In genomic region chr16:30922420-30922959, GRCh38 we compare ENCODE assay signal across 8 cellular contexts. TPM values are rescaled to one million over a fixed set of nuclear protein-coding genes. Genes with fewer than 3 reads are reported as not detected.
DNase-seq lines count a peak whose midpoint lies in the region; ATAC-seq, FAIRE-seq and TF ChIP-seq lines count a peak whose summit lies in the region.

No MANE protein-coding gene starts in this region.

- H3K36me3 Mint-ChIP-seq in chondrocyte (ENCODE audit: low read depth) = peaks cover 4% of the 10 kb centered on the region

- peaks cover 29% of the 10 kb centered on the region for H3K4me1 Mint-ChIP-seq in chondrocyte (ENCODE audit: low read depth)

- peak; percentile 99 for FAIRE-seq in kidney (lab: Jason Lieb, UNC)

- intact Hi-C loops in kidney (cut with DNase I) = no loop called here

- peaks cover 2 to 4% of the 10 kb centered on the region in 2 donors for H3K4me1 ChIP-seq in kidney (ENCODE audit: control insufficient read depth in 1 of 2, insufficient read depth in 1 of 2, low read depth in 1 of 2, low read length in 2 of 2)

- peak overlapping the region; percentile 96 to 98 for H3K27ac ChIP-seq in kidney (ENCODE audit: low read depth in 2 of 2, low read length in 2 of 2)

- H3K4me3 ChIP-seq in AG09309 (ENCODE audit: control insufficient read depth, low read depth, low read length) (peak overlapping the region; percentile 89), kidney (ENCODE audit: low read length in 2 of 2) (peak overlapping the region; percentile 88 to 97)

- peak overlapping the region; percentile 34 to 87 for H3K9ac ChIP-seq in kidney (ENCODE audit: low read length in 2 of 2)

- no peaks in the 10 kb centered on the region for H3K36me3 ChIP-seq in kidney (ENCODE audit: control insufficient read depth in 1 of 2, insufficient read depth in 2 of 2, low read length in 2 of 2)

- peak overlapping the region; percentile 100 for H3K27ac Mint-ChIP-seq in chondrocyte (ENCODE audit: unreplicated experiment)

- DNase-seq in AG09309 (ENCODE audit: low read depth) (peak; percentile 98), NCI-H460 (ENCODE audit: extremely low read depth, low read depth) (peak; percentile 99), chondrocyte (ENCODE audit: low spot score) (peak; percentile 100), kidney (peak; percentile 100)
- peak; percentile 98 to 99 for DNase-seq in activated CD4-positive, alpha-beta T cell treated with anti-CD3 and anti-CD28 coated beads for 24 hours (ENCODE audit: low read depth in 2 of 2)
- peak; percentile 97 to 99 for DNase-seq in stimulated activated CD4-positive, alpha-beta T cell treated with anti-CD3 and anti-CD28 coated beads, Interleukin-15, amount 100 ng/mL, for 1 hour (ENCODE audit: low read depth in 1 of 2, low spot score in 1 of 2)

- peak overlapping the region; percentile 100 for H3K4me3 Mint-ChIP-seq in chondrocyte (ENCODE audit: unreplicated experiment)

- ATAC-seq in GM19043 (IDR thresholded peaks at IDR 0.05; ENCODE audit: low read depth, unreplicated experiment) = peak; percentile 66
- ATAC-seq in HG03432 (IDR thresholded peaks at IDR 0.05; ENCODE audit: unreplicated experiment) = peak; percentile 78

- no peaks in the 10 kb centered on the region for H3K9me3 Mint-ChIP-seq in chondrocyte (ENCODE audit: low read depth)

- H3K9me3 ChIP-seq in kidney (ENCODE audit: control insufficient read depth in 1 of 2, low read length in 2 of 2) = no peaks in the 10 kb centered on the region

- no peak for TF ChIP-seq CTCF in AG09309 (IDR thresholded peaks at IDR 0.05; ENCODE audit: control insufficient read depth, insufficient read depth, low read depth, low read length, missing control alignments)
- no peak for TF ChIP-seq CTCF in chondrocyte (IDR thresholded peaks at IDR 0.05)
- no peak for TF ChIP-seq CTCF in kidney (IDR thresholded peaks at IDR 0.05; ENCODE audit: borderline replicate concordance, extremely low read depth, insufficient read depth)

- no peaks in the 10 kb centered on the region for H3K27me3 Mint-ChIP-seq in chondrocyte (ENCODE audit: low read depth)

RNA-seq across cellular contexts. Expression of gene FBXL19, which starts 0.9 kb away (rescaled TPM):
- total RNA-seq in NCI-H460 (2014; rRNA removed; shearing (Covaris generic)) = 12.3 and 14.2 TPM in 2 replicates
- polyA plus RNA-seq in NCI-H460 (2014; cell fraction: nucleus; rRNA removed) = 16.4 and 19.5 TPM in 2 replicates
- total RNA-seq in chondrocyte (19.4 to 21.5 TPM (median 20.5 TPM) in 3 replicates), kidney (18.9 TPM)
- 7.4 TPM for polyA plus RNA-seq in kidney (ENCODE audit: insufficient read depth, low read depth, low replicate concordance)

RNA-seq across cellular contexts. Expression of gene CTF1, which starts 26.1 kb away (rescaled TPM):
- total RNA-seq in NCI-H460 (2014; rRNA removed; shearing (Covaris generic)) = 0.59 and 0.92 TPM in 2 replicates
- 0.32 and 0.65 TPM in 2 replicates for polyA plus RNA-seq in NCI-H460 (2014; cell fraction: nucleus; rRNA removed)
- 3.7 to 5.7 TPM (median 4.2 TPM) in 3 replicates for total RNA-seq in chondrocyte
- 7.3 TPM for total RNA-seq in kidney
- 13.0 TPM for polyA plus RNA-seq in kidney (ENCODE audit: insufficient read depth, low read depth, low replicate concordance)

RNA-seq across cellular contexts. Expression of gene ORAI3, which starts 26.4 kb away (rescaled TPM):
- 20.1 and 21.9 TPM in 2 replicates for total RNA-seq in NCI-H460 (2014; rRNA removed; shearing (Covaris generic))
- 12.5 and 13.1 TPM in 2 replicates for polyA plus RNA-seq in NCI-H460 (2014; cell fraction: nucleus; rRNA removed)
- 10.3 to 16.0 TPM (median 15.6 TPM) in 3 replicates for total RNA-seq in chondrocyte
- 23.1 TPM for total RNA-seq in kidney
- 32.3 TPM for polyA plus RNA-seq in kidney (ENCODE audit: insufficient read depth, low read depth, low replicate concordance)

RNA-seq across cellular contexts. Expression of gene BCL7C, which starts 28.6 kb away (rescaled TPM):
- 34.1 and 45.1 TPM in 2 replicates for total RNA-seq in NCI-H460 (2014; rRNA removed; shearing (Covaris generic))
- polyA plus RNA-seq in NCI-H460 (2014; cell fraction: nucleus; rRNA removed) = 34.0 and 68.2 TPM in 2 replicates
- total RNA-seq in chondrocyte (34.6 to 37.5 TPM (median 37.3 TPM) in 3 replicates), kidney (40.0 TPM)
- polyA plus RNA-seq in kidney (ENCODE audit: insufficient read depth, low read depth, low replicate concordance) = 77.9 TPM

RNA-seq across cellular contexts. Expression of gene SETD1A, which starts 35.1 kb away (rescaled TPM):
- 5.0 and 6.8 TPM in 2 replicates for total RNA-seq in NCI-H460 (2014; rRNA removed; shearing (Covaris generic))
- polyA plus RNA-seq in NCI-H460 (2014; cell fraction: nucleus; rRNA removed) = 6.8 and 8.9 TPM in 2 replicates
- total RNA-seq in chondrocyte = 15.0 to 18.0 TPM (median 15.8 TPM) in 3 replicates
- total RNA-seq in kidney = 18.8 TPM
- 4.8 TPM for polyA plus RNA-seq in kidney (ENCODE audit: insufficient read depth, low read depth, low replicate concordance)

Comparison
In these comparisons a context has a peak if more than half of its experiments do, and no peak if none do; other contexts are left out.
1. Peak in every context shown above with its lines: DNase-seq, ATAC-seq, H3K4me3 ChIP-seq and H3K27ac ChIP-seq.